Comparison of ENCODE assay signal across 21 cellular contexts in genomic region chr1:41733021-41733420, GRCh38.
"Had no signal": no experiment of that assay in that cellular context is flagged by ENCODE, and none has a peak within 500 bp of the region (broad histone marks: within the 10 kb centered on the region; RNA-seq: fewer than 3 reads in every experiment).

No MANE protein-coding gene starts in this region.

- H3K27me3 ChIP-seq: body of pancreas, right lobe of liver, upper lobe of right lung had no signal

- H3K9me3 Mint-ChIP-seq: activated naive CD8-positive, alpha-beta T cell treated with anti-CD3 and anti-CD28 coated beads for 36 hours; activated T-cell treated with anti-CD3 and anti-CD28 coated beads, Interleukin-2, amount 50 U/mL, for 72 hours; central memory CD8-positive, alpha-beta T cell; effector memory CD8-positive, alpha-beta T cell; mesothelial cell of epicardium; nephron progenitor cell had no signal

- DNase-seq: activated CD4-positive, alpha-beta T cell treated with anti-CD3 and anti-CD28 coated beads for 4 hours; activated CD8-positive, alpha-beta memory T cell treated with anti-CD3 and anti-CD28 coated beads, Interleukin-2, amount 50 U/mL, for 4 hours; activated CD8-positive, alpha-beta T cell treated with anti-CD3 and anti-CD28 coated beads, Interleukin-2, amount 10 ng/mL, durations not matched to agents 7 days and 5 days; activated gamma-delta T cell; activated naive CD8-positive, alpha-beta T cell treated with anti-CD3 and anti-CD28 coated beads for 36 hours; activated T-cell treated with anti-CD3 and anti-CD28 coated beads, Interleukin-2, amount 50 U/mL, for 72 hours; amygdala; body of pancreas; effector memory CD8-positive, alpha-beta T cell; foreskin keratinocyte; glutamatergic neuron; nephron progenitor cell; occipital lobe; right lobe of liver; T-helper 2 cell; upper lobe of right lung had no signal

- H3K4me3 Mint-ChIP-seq: activated CD8-positive, alpha-beta T cell treated with anti-CD3 and anti-CD28 coated beads, Interleukin-2, amount 10 ng/mL, durations not matched to agents 7 days and 5 days; activated naive CD8-positive, alpha-beta T cell treated with anti-CD3 and anti-CD28 coated beads for 36 hours; activated T-cell treated with anti-CD3 and anti-CD28 coated beads, Interleukin-2, amount 50 U/mL, for 72 hours; central memory CD8-positive, alpha-beta T cell; effector memory CD8-positive, alpha-beta T cell; mesothelial cell of epicardium; nephron progenitor cell had no signal

- H3K4me3 ChIP-seq: body of pancreas, lower lobe of right lung, right lobe of liver, thoracic aorta, upper lobe of right lung had no signal

- H3K9me3 ChIP-seq: body of pancreas, lower lobe of right lung, right lobe of liver, thoracic aorta, upper lobe of right lung had no signal

- H3K27me3 Mint-ChIP-seq: activated naive CD8-positive, alpha-beta T cell treated with anti-CD3 and anti-CD28 coated beads for 36 hours; central memory CD8-positive, alpha-beta T cell; effector memory CD8-positive, alpha-beta T cell had no signal

- H3K27ac Mint-ChIP-seq: activated CD8-positive, alpha-beta T cell treated with anti-CD3 and anti-CD28 coated beads, Interleukin-2, amount 10 ng/mL, durations not matched to agents 7 days and 5 days; activated naive CD8-positive, alpha-beta T cell treated with anti-CD3 and anti-CD28 coated beads for 36 hours; activated T-cell treated with anti-CD3 and anti-CD28 coated beads, Interleukin-2, amount 50 U/mL, for 72 hours; mesothelial cell of epicardium; nephron progenitor cell; progenitor cell of endocrine pancreas had no signal

- H3K36me3 ChIP-seq: lower lobe of right lung, right lobe of liver, thoracic aorta, upper lobe of right lung had no signal

- H3K27ac ChIP-seq: body of pancreas, foreskin keratinocyte, lower lobe of right lung, right lobe of liver, thoracic aorta, upper lobe of right lung had no signal

- H3K36me3 Mint-ChIP-seq: activated naive CD8-positive, alpha-beta T cell treated with anti-CD3 and anti-CD28 coated beads for 36 hours; mesothelial cell of epicardium had no signal

- H3K4me1 ChIP-seq: body of pancreas, foreskin keratinocyte, right lobe of liver had no signal

- ATAC-seq: activated CD8-positive, alpha-beta T cell treated with anti-CD3 and anti-CD28 coated beads, Interleukin-2, amount 10 ng/mL, durations not matched to agents 7 days and 5 days; activated T-cell treated with anti-CD3 and anti-CD28 coated beads, Interleukin-2, amount 50 U/mL, for 72 hours; body of pancreas; effector memory CD8-positive, alpha-beta T cell; foreskin keratinocyte; lower lobe of right lung; right lobe of liver; upper lobe of right lung had no signal
